Comparison of ENCODE assay signal across 2 cellular contexts in the genomic region with DNA sequence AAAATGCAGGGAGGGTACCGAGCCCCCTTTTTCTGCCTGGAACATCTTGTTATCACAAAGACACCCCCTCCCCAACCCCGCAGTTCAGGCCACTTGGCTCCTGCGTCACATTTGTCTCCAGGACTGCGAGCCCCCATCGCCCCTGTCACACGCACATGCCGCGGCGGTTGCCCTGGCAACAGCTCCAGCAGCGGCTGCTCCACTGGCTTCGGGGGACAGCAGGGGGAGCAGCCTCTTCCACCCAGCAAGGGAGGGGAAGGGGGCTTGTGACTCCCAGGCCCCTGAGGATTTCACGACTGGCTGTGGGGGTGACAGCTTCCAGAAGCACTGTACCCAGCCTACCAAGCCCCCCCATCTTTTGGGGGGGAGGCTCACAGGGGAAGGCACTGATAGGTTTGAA.
A peak's percentile ranks its signal among the peaks of the same experiment; 100 is the strongest.
TF ChIP-seq lines count a peak whose summit lies in the region.

No MANE protein-coding gene starts in this region.

TF ChIP-seq in HEK293, 187 proteins besides CTCF, POLR2A, EP300 and RAD21:
- TF ChIP-seq, protein P1, sequence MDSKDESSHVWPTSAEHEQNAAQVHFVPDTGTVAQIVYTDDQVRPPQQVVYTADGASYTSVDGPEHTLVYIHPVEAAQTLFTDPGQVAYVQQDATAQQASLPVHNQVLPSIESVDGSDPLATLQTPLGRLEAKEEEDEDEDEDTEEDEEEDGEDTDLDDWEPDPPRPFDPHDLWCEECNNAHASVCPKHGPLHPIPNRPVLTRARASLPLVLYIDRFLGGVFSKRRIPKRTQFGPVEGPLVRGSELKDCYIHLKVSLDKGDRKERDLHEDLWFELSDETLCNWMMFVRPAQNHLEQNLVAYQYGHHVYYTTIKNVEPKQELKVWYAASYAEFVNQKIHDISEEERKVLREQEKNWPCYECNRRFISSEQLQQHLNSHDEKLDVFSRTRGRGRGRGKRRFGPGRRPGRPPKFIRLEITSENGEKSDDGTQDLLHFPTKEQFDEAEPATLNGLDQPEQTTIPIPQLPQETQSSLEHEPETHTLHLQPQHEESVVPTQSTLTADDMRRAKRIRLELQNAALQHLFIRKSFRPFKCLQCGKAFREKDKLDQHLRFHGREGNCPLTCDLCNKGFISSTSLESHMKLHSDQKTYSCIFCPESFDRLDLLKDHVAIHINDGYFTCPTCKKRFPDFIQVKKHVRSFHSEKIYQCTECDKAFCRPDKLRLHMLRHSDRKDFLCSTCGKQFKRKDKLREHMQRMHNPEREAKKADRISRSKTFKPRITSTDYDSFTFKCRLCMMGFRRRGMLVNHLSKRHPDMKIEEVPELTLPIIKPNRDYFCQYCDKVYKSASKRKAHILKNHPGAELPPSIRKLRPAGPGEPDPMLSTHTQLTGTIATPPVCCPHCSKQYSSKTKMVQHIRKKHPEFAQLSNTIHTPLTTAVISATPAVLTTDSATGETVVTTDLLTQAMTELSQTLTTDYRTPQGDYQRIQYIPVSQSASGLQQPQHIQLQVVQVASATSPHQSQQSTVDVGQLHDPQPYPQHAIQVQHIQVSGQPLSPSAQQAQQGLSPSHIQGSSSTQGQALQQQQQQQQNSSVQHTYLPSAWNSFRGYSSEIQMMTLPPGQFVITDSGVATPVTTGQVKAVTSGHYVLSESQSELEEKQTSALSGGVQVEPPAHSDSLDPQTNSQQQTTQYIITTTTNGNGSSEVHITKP (tag by site-specific recombination; IDR thresholded peaks at IDR 0.05), result peak; percentile 34; the same call in 1 of the 2 replicates
- TF ChIP-seq ZNF341 (tag by site-specific recombination; IDR thresholded peaks at IDR 0.05; ENCODE audit: low read depth) (peak; percentile 38; the same call in 1 of the 2 replicates), GLIS2 (tag by site-specific recombination; IDR thresholded peaks at IDR 0.05) (0 out of 2 replicates have a peak, but pooled peaks have one; percentile 11), MZF1 (tag by site-specific recombination; IDR thresholded peaks at IDR 0.05; ENCODE audit: borderline replicate concordance) (no peak), ZNF549 (tag by site-specific recombination; IDR thresholded peaks at IDR 0.05) (no peak), SP3 (tag by site-specific recombination; IDR thresholded peaks at IDR 0.05) (no peak), YY1 (tag by site-specific recombination; IDR thresholded peaks at IDR 0.05) (no peak), ZNF837 (tag by site-specific recombination; IDR thresholded peaks at IDR 0.05) (no peak), ZNF184 (tag by site-specific recombination; IDR thresholded peaks at IDR 0.05) (no peak)
- TF ChIP-seq, protein P2, sequence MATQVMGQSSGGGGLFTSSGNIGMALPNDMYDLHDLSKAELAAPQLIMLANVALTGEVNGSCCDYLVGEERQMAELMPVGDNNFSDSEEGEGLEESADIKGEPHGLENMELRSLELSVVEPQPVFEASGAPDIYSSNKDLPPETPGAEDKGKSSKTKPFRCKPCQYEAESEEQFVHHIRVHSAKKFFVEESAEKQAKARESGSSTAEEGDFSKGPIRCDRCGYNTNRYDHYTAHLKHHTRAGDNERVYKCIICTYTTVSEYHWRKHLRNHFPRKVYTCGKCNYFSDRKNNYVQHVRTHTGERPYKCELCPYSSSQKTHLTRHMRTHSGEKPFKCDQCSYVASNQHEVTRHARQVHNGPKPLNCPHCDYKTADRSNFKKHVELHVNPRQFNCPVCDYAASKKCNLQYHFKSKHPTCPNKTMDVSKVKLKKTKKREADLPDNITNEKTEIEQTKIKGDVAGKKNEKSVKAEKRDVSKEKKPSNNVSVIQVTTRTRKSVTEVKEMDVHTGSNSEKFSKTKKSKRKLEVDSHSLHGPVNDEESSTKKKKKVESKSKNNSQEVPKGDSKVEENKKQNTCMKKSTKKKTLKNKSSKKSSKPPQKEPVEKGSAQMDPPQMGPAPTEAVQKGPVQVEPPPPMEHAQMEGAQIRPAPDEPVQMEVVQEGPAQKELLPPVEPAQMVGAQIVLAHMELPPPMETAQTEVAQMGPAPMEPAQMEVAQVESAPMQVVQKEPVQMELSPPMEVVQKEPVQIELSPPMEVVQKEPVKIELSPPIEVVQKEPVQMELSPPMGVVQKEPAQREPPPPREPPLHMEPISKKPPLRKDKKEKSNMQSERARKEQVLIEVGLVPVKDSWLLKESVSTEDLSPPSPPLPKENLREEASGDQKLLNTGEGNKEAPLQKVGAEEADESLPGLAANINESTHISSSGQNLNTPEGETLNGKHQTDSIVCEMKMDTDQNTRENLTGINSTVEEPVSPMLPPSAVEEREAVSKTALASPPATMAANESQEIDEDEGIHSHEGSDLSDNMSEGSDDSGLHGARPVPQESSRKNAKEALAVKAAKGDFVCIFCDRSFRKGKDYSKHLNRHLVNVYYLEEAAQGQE (tag by site-specific recombination; IDR thresholded peaks at IDR 0.05), result no peak

TF ChIP-seq in K562, 482 proteins besides CTCF, POLR2A, EP300 and RAD21 (continues in another document):
- TF ChIP-seq ZNF384 (IDR thresholded peaks at IDR 0.05; ENCODE audit: low read depth, low read length), result no peak
- TF ChIP-seq, protein P3, sequence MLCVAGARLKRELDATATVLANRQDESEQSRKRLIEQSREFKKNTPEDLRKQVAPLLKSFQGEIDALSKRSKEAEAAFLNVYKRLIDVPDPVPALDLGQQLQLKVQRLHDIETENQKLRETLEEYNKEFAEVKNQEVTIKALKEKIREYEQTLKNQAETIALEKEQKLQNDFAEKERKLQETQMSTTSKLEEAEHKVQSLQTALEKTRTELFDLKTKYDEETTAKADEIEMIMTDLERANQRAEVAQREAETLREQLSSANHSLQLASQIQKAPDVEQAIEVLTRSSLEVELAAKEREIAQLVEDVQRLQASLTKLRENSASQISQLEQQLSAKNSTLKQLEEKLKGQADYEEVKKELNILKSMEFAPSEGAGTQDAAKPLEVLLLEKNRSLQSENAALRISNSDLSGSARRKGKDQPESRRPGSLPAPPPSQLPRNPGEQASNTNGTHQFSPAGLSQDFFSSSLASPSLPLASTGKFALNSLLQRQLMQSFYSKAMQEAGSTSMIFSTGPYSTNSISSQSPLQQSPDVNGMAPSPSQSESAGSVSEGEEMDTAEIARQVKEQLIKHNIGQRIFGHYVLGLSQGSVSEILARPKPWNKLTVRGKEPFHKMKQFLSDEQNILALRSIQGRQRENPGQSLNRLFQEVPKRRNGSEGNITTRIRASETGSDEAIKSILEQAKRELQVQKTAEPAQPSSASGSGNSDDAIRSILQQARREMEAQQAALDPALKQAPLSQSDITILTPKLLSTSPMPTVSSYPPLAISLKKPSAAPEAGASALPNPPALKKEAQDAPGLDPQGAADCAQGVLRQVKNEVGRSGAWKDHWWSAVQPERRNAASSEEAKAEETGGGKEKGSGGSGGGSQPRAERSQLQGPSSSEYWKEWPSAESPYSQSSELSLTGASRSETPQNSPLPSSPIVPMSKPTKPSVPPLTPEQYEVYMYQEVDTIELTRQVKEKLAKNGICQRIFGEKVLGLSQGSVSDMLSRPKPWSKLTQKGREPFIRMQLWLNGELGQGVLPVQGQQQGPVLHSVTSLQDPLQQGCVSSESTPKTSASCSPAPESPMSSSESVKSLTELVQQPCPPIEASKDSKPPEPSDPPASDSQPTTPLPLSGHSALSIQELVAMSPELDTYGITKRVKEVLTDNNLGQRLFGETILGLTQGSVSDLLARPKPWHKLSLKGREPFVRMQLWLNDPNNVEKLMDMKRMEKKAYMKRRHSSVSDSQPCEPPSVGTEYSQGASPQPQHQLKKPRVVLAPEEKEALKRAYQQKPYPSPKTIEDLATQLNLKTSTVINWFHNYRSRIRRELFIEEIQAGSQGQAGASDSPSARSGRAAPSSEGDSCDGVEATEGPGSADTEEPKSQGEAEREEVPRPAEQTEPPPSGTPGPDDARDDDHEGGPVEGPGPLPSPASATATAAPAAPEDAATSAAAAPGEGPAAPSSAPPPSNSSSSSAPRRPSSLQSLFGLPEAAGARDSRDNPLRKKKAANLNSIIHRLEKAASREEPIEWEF (CRISPR knock-in tag; IDR thresholded peaks at IDR 0.05), result no peak
- TF ChIP-seq ZBTB7A (IDR thresholded peaks at IDR 0.05; ENCODE audit: borderline replicate concordance, control insufficient read depth, low read depth, low read length), result peak; percentile 39; the same call in 1 of the 2 replicates
- no peak for TF ChIP-seq MIER1 (IDR thresholded peaks at IDR 0.05; ENCODE audit: low read depth)
- no peak for TF ChIP-seq ZNF695 (CRISPR knock-in tag; IDR thresholded peaks at IDR 0.05)
- peak; percentile 99 for TF ChIP-seq HNRNPLL (IDR thresholded peaks at IDR 0.05; ENCODE audit: low read depth, low read length, poor library complexity, severe bottlenecking)
- TF ChIP-seq ZNF24 (IDR thresholded peaks at IDR 0.05), result no peak
- TF ChIP-seq TAL1 (IDR thresholded peaks at IDR 0.05), result no peak
- no peak for TF ChIP-seq HLTF (IDR thresholded peaks at IDR 0.05)
- no peak for TF ChIP-seq ZZZ3 (IDR thresholded peaks at IDR 0.05)
- no peak for TF ChIP-seq KDM4B (IDR thresholded peaks at IDR 0.05; ENCODE audit: borderline replicate concordance in 2 of 2, low read depth in 1 of 2)
- TF ChIP-seq, protein P4, sequence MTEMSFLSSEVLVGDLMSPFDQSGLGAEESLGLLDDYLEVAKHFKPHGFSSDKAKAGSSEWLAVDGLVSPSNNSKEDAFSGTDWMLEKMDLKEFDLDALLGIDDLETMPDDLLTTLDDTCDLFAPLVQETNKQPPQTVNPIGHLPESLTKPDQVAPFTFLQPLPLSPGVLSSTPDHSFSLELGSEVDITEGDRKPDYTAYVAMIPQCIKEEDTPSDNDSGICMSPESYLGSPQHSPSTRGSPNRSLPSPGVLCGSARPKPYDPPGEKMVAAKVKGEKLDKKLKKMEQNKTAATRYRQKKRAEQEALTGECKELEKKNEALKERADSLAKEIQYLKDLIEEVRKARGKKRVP (CRISPR knock-in tag; IDR thresholded peaks at IDR 0.05), result no peak
- TF ChIP-seq BHLHE40 (IDR thresholded peaks at IDR 0.05; ENCODE audit: low read length), result no peak
- no peak for TF ChIP-seq ZNF124 (CRISPR knock-in tag; IDR thresholded peaks at IDR 0.05)
- TF ChIP-seq, protein P5, sequence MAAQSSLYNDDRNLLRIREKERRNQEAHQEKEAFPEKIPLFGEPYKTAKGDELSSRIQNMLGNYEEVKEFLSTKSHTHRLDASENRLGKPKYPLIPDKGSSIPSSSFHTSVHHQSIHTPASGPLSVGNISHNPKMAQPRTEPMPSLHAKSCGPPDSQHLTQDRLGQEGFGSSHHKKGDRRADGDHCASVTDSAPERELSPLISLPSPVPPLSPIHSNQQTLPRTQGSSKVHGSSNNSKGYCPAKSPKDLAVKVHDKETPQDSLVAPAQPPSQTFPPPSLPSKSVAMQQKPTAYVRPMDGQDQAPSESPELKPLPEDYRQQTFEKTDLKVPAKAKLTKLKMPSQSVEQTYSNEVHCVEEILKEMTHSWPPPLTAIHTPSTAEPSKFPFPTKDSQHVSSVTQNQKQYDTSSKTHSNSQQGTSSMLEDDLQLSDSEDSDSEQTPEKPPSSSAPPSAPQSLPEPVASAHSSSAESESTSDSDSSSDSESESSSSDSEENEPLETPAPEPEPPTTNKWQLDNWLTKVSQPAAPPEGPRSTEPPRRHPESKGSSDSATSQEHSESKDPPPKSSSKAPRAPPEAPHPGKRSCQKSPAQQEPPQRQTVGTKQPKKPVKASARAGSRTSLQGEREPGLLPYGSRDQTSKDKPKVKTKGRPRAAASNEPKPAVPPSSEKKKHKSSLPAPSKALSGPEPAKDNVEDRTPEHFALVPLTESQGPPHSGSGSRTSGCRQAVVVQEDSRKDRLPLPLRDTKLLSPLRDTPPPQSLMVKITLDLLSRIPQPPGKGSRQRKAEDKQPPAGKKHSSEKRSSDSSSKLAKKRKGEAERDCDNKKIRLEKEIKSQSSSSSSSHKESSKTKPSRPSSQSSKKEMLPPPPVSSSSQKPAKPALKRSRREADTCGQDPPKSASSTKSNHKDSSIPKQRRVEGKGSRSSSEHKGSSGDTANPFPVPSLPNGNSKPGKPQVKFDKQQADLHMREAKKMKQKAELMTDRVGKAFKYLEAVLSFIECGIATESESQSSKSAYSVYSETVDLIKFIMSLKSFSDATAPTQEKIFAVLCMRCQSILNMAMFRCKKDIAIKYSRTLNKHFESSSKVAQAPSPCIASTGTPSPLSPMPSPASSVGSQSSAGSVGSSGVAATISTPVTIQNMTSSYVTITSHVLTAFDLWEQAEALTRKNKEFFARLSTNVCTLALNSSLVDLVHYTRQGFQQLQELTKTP (IDR thresholded peaks at IDR 0.05; ENCODE audit: low read depth in 1 of 2, partially characterized antibody in 2 of 2), result no peak
- no peak for TF ChIP-seq U2AF1 (optimal IDR thresholded peaks at IDR 0.05; ENCODE audit: low read depth, low read length)
- TF ChIP-seq FOXJ2 (tag; IDR thresholded peaks at IDR 0.05), result no peak
